23 cellular contexts compared by ENCODE assay signal in the genomic region with DNA sequence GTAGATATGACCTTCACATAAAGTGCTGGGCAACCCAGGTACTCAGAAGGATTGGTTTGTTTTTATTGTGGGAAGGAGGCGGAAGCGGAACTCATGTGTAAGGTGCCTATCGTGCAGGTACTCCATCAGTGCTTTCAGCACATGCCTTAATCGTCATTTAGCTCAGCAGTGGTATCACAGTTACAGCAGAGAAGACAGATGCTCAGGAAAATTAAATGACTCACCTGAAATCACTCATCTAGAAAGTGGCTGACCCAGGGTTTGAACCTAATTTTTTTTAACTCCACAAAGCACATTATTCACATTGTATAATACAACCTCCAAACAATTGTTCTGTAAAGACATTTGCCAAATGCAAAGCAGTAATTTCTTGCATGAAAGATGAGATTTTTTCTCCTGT. TPM values are rescaled to one million over a fixed set of nuclear protein-coding genes. Genes with fewer than 3 reads are reported as not detected.
"Had no signal": no experiment of that assay in that cellular context is flagged by ENCODE, and none has a peak within 500 bp of the region (broad histone marks: within the 10 kb centered on the region; RNA-seq: fewer than 3 reads in every experiment).

No MANE protein-coding gene starts in this region.

- H3K36me3 ChIP-seq: adrenal gland, lower lobe of right lung, spleen, upper lobe of left lung had no signal

- H3K4me1 Mint-ChIP-seq: activated CD4-positive, alpha-beta T cell treated with anti-CD3 and anti-CD28 coated beads, Interleukin-2, amount 10 ng/mL, durations not matched to agents 7 days and 5 days; brain; natural killer cell; T-helper 17 cell had no signal

- H3K9me3 Mint-ChIP-seq: activated CD4-positive, alpha-beta T cell treated with anti-CD3 and anti-CD28 coated beads, Interleukin-2, amount 10 ng/mL, durations not matched to agents 7 days and 5 days; natural killer cell had no signal

- H3K9me3 ChIP-seq: adrenal gland, lower lobe of right lung, spleen, upper lobe of left lung had no signal

- H3K4me3 ChIP-seq: adrenal gland, dorsolateral prefrontal cortex, lower lobe of right lung, spleen, upper lobe of left lung had no signal

- H3K27ac Mint-ChIP-seq: activated CD4-positive, alpha-beta T cell treated with anti-CD3 and anti-CD28 coated beads, Interleukin-2, amount 10 ng/mL, durations not matched to agents 7 days and 5 days; brain; natural killer cell; T-helper 17 cell had no signal

- H3K27me3 ChIP-seq: adrenal gland, dorsolateral prefrontal cortex, spleen, upper lobe of left lung had no signal

- H3K36me3 Mint-ChIP-seq: brain, natural killer cell had no signal

- H3K27ac ChIP-seq: adrenal gland, dorsolateral prefrontal cortex, lower lobe of right lung, spleen, upper lobe of left lung had no signal

- DNase-seq: activated CD4-positive, alpha-beta T cell treated with anti-CD3 and anti-CD28 coated beads, Interleukin-2, amount 10 ng/mL, durations not matched to agents 7 days and 5 days; activated CD4-positive, CD25-positive, alpha-beta regulatory T cell; activated naive CD4-positive, alpha-beta T cell treated with anti-CD3 and anti-CD28 coated beads, Interleukin-2, amount 50 U/mL, for 16 hours; adrenal gland; dorsolateral prefrontal cortex; hypothalamus; left cardiac atrium; lower lobe of right lung; natural killer cell; nucleus accumbens; right cardiac atrium; spleen; stimulated activated CD4-positive, alpha-beta T cell treated with anti-CD3 and anti-CD28 coated beads, Interleukin-1b, Interleukin-23, amount 100 ng/mL, for 48 hours; stimulated activated naive CD4-positive, alpha-beta T cell; substantia nigra; T-helper 17 cell; upper lobe of left lung had no signal

- H3K4me1 ChIP-seq: adrenal gland, lower lobe of right lung, spleen, upper lobe of left lung had no signal

- ATAC-seq: esophagus mucosa, left cardiac atrium, lower lobe of right lung, natural killer cell, right cardiac atrium, T-helper 17 cell had no signal

- H3K4me3 Mint-ChIP-seq: activated CD4-positive, alpha-beta T cell treated with anti-CD3 and anti-CD28 coated beads, Interleukin-2, amount 10 ng/mL, durations not matched to agents 7 days and 5 days; brain; natural killer cell; T-helper 17 cell had no signal

RNA-seq across cellular contexts. Expression of gene C5orf46, which starts 2.2 kb away (rescaled TPM):
- total RNA-seq: activated CD4-positive, alpha-beta T cell treated with anti-CD3 and anti-CD28 coated beads, Interleukin-2, amount 10 ng/mL, durations not matched to agents 7 days and 5 days; activated CD8-positive, alpha-beta memory T cell treated with anti-CD3 and anti-CD28 coated beads for 36 hours; adrenal gland; dorsolateral prefrontal cortex; lower lobe of right lung; mononuclear cell; natural killer cell; spleen; T-helper 17 cell; upper lobe of left lung had no signal
- polyA plus RNA-seq: adrenal gland, spleen had no signal

RNA-seq across cellular contexts. Expression of gene SCGB3A2, which starts 25.6 kb away (rescaled TPM):
- total RNA-seq: activated CD4-positive, alpha-beta T cell treated with anti-CD3 and anti-CD28 coated beads, Interleukin-2, amount 10 ng/mL, durations not matched to agents 7 days and 5 days; activated CD8-positive, alpha-beta memory T cell treated with anti-CD3 and anti-CD28 coated beads for 36 hours; chondrocyte; esophagus mucosa; left cardiac atrium; mononuclear cell; posterior vena cava; spleen; T-helper 17 cell had no signal
